Comparison of ENCODE assay signal across 1 cellular context in genomic region chr4:1289232-1290164, GRCh38.
TF ChIP-seq lines count a peak whose summit lies in the region.

MAEA (plus strand) TSS chr4:1289891; CDS start chr4:1289914, 23 bp downstream.

TF ChIP-seq in K562, 482 proteins besides CTCF, POLR2A, EP300 and RAD21 (continued from another document):
- no peak for TF ChIP-seq ZBTB9 (CRISPR knock-in tag; IDR thresholded peaks at IDR 0.05)
- no peak for TF ChIP-seq KLF6 (CRISPR knock-in tag; IDR thresholded peaks at IDR 0.05; ENCODE audit: borderline replicate concordance)
- no peak for TF ChIP-seq CBFB (CRISPR knock-in tag; IDR thresholded peaks at IDR 0.05)
- no peak for TF ChIP-seq SMARCA4 (IDR thresholded peaks at IDR 0.05)
- TF ChIP-seq RUNX1 (IDR thresholded peaks at IDR 0.05; ENCODE audit: low read depth) = no peak
- TF ChIP-seq PPARD (CRISPR knock-in tag; IDR thresholded peaks at IDR 0.05) = no peak
- peak; percentile 92 for TF ChIP-seq GABPA (tag; conservative IDR thresholded peaks at IDR 0.05; ENCODE audit: low read depth)
- peak; percentile 44 for TF ChIP-seq TAF9B (IDR thresholded peaks at IDR 0.05; ENCODE audit: partially characterized antibody)
- peak; percentile 75 for TF ChIP-seq FOXM1 (IDR thresholded peaks at IDR 0.05; ENCODE audit: low read depth)
- TF ChIP-seq FOXM1 (CRISPR knock-in tag; IDR thresholded peaks at IDR 0.05; ENCODE audit: low read depth) = no peak
